Comparison of ENCODE assay signal across 25 cellular contexts in genomic region chr6:1763411-1763810, GRCh38.
DNase-seq lines count a peak whose midpoint lies in the region; ATAC-seq, FAIRE-seq and TF ChIP-seq lines count a peak whose summit lies in the region.
"Had no signal": no experiment of that assay in that cellular context is flagged by ENCODE, and none has a peak within 500 bp of the region (broad histone marks: within the 10 kb centered on the region; RNA-seq: fewer than 3 reads in every experiment).

No MANE protein-coding gene starts in this region.

- H3K36me3 ChIP-seq in K562 (ENCODE audit: control insufficient read depth, insufficient read depth, low read length) (no peaks in the 10 kb centered on the region), upper lobe of right lung (no peaks in the 10 kb centered on the region), colonic mucosa (no peaks in the 10 kb centered on the region)
- H3K36me3 ChIP-seq: neutrophil had no signal

- ATAC-seq in K562 (0 out of 3 replicates have a peak, but pooled peaks have one; percentile 26), upper lobe of right lung (peak; percentile 44), HG02981 (IDR thresholded peaks at IDR 0.05; ENCODE audit: unreplicated experiment) (no peak)
- ATAC-seq: GM23338, psoas muscle had no signal

- H3K9me3 ChIP-seq in K562 (replicated peaks; ENCODE audit: control insufficient read depth, insufficient read depth, low read depth, low read length) = no peaks in the 10 kb centered on the region
- no peaks in the 10 kb centered on the region for H3K9me3 ChIP-seq in upper lobe of right lung
- no peaks in the 10 kb centered on the region for H3K9me3 ChIP-seq in colonic mucosa
- H3K9me3 ChIP-seq: neutrophil, psoas muscle, stomach had no signal

- intact Hi-C loops in K562 (cut with micrococcal nuclease) (no loop called here), upper lobe of right lung (cut with DNase I) (no loop called here), colonic mucosa (cut with DNase I) (no loop called here)

- H3K4me1 ChIP-seq in K562 (replicated peaks in 1 of 2; ENCODE audit: control insufficient read depth in 2 of 2, insufficient read depth in 2 of 2, low read length in 2 of 2) (no peaks in the 10 kb centered on the region), upper lobe of right lung (no peaks in the 10 kb centered on the region), colonic mucosa (peaks cover 6% of the 10 kb centered on the region)

- WGBS in K562 (ENCODE audit: insufficient coverage, low coverage, missing lambda C conversion rate) = 13% methylated on average over 6 of the region's 6 CpGs

- in situ Hi-C loops in K562 (cut with MboI) = no loop called here

- no peak overlapping the region for H3K4me3 ChIP-seq in K562
- H3K4me3 ChIP-seq in upper lobe of right lung = no peak overlapping the region
- no peak overlapping the region for H3K4me3 ChIP-seq in colonic mucosa
- H3K4me3 ChIP-seq: dorsolateral prefrontal cortex, GM23338, psoas muscle, stomach had no signal

- POLR2A ChIA-PET in K562 (lab: Yijun Ruan, JAX) = interaction anchor here (0.5 to 0.7 kb wide), 2 partner anchors 177 to 1003 kb away, joined by 3 read pairs; no protein-coding TSS in a partner anchor

- no peak for TF ChIP-seq EP300 in K562 (IDR thresholded peaks at IDR 0.05; ENCODE audit: low read length)

- H3K79me2 ChIP-seq in K562 (ENCODE audit: control insufficient read depth, insufficient read depth, low read length) = no peaks in the 10 kb centered on the region

- no peak for TF ChIP-seq CTCF in K562 (IDR thresholded peaks at IDR 0.05 in 2 of 3, conservative IDR thresholded peaks at IDR 0.05 in 1 of 3; ENCODE audit: insufficient read depth in 2 of 3, low read depth in 1 of 3, low read length in 3 of 3)
- no peak for TF ChIP-seq CTCF in upper lobe of right lung (IDR thresholded peaks at IDR 0.05)
- no peak for TF ChIP-seq CTCF in colonic mucosa (IDR thresholded peaks at IDR 0.05)

- H3K4me2 ChIP-seq in K562 (ENCODE audit: insufficient read depth, low read length) = no peak overlapping the region
- H3K4me2 ChIP-seq: GM23338 had no signal

- no peak for TF ChIP-seq POLR2A in K562 (conservative IDR thresholded peaks at IDR 0.05)

- BruUV-seq in K562 (replicated peaks; lab: Mats Ljungman, UMichigan) = no TSS peak

- H4K20me1 ChIP-seq in K562 (replicated peaks; ENCODE audit: control insufficient read depth, insufficient read depth, low read length) = no peaks in the 10 kb centered on the region

- H3K9ac ChIP-seq in K562 (ENCODE audit: insufficient read depth in 1 of 2, low read depth in 2 of 2, low read length in 2 of 2) (no peak overlapping the region), colonic mucosa (ENCODE audit: low read depth in 2 of 2, low read length in 2 of 2) (no peak overlapping the region)

- H3K27ac ChIP-seq in K562 (ENCODE audit: extremely low read depth, low read depth, low read length) (no peak overlapping the region), upper lobe of right lung (no peak overlapping the region), colonic mucosa (no peak overlapping the region)
- H3K27ac ChIP-seq: neutrophil, psoas muscle had no signal

- TF ChIP-seq RAD21 in K562 (CRISPR knock-in tag; conservative IDR thresholded peaks at IDR 0.05 in 1 of 2, IDR thresholded peaks at IDR 0.05 in 1 of 2) = no peak

- no peak overlapping the region for H2AFZ ChIP-seq in K562 (ENCODE audit: low read depth, low read length)
- H2AFZ ChIP-seq: GM23338 had no signal

- CTCF ChIA-PET in K562 (lab: Yijun Ruan, JAX; ENCODE audit: low intra/inter-chr PET ratio) = no interaction called here

- DNase-seq in SIG-M5 treated with dmso at 0.1 percent for 504 hours (lab: John Stamatoyannopoulos, UW; ENCODE audit: unreplicated experiment) (peak; percentile 47), SIG-M5 (lab: John Stamatoyannopoulos, UW) (no peak), NOMO-1 treated with dmso at 0.1 percent for 144 hours (lab: John Stamatoyannopoulos, UW; ENCODE audit: unreplicated experiment) (peak; percentile 86), K562 (ENCODE audit: extremely low read depth in 1 of 4, low spot score in 3 of 4) (no peak), upper lobe of right lung (no peak), colonic mucosa (no peak)
- no peak for DNase-seq in activated CD8-positive, alpha-beta memory T cell treated with anti-CD3 and anti-CD28 coated beads, Interleukin-2, amount 50 U/mL, for 48 hours
- DNase-seq: activated B cell treated with CpG ODN at 0.5 μM for 24 hours; aorta; caudate nucleus; CD8-positive, alpha-beta memory T cell; DMS79 treated with DMSO at 0.1 percent for 48 hours; dorsolateral prefrontal cortex; head of caudate nucleus; IMR-90; mammary epithelial cell; NCI-H187; NCI-H226; psoas muscle; stimulated activated CD8-positive, alpha-beta memory T cell treated with anti-CD3 and anti-CD28 coated beads, Interleukin-4, amount 100 ng/mL, for 48 hours; stomach had no signal

- FAIRE-seq in K562 (lab: Jason Lieb, UNC) = no peak
- FAIRE-seq: A204.1 had no signal

- H3K9me1 ChIP-seq in K562 (ENCODE audit: control insufficient read depth, insufficient read depth, low read length) = no peaks in the 10 kb centered on the region

- peaks cover 19 to 39% of the 10 kb centered on the region in 2 experiments; a peak in 4 of 5 replicates for H3K27me3 ChIP-seq in K562 (ENCODE audit: control insufficient read depth in 2 of 2, insufficient read depth in 2 of 2, low read length in 2 of 2)
- no peaks in the 10 kb centered on the region for H3K27me3 ChIP-seq in upper lobe of right lung
- H3K27me3 ChIP-seq in colonic mucosa = no peaks in the 10 kb centered on the region
- H3K27me3 ChIP-seq: dorsolateral prefrontal cortex, neutrophil, stomach had no signal

TF ChIP-seq in K562, 482 proteins besides CTCF, POLR2A, EP300 and RAD21:
- TF ChIP-seq MEIS2 (IDR thresholded peaks at IDR 0.05; ENCODE audit: partially characterized antibody) (peak; percentile 63), CEBPG (CRISPR knock-in tag; IDR thresholded peaks at IDR 0.05) (no peak), CEBPG (tag; conservative IDR thresholded peaks at IDR 0.05 in 1 of 2, IDR thresholded peaks at IDR 0.05 in 1 of 2) (peak in 1 of 2 experiments; percentile 51; a peak in 1 of 4 replicates), CEBPB (tag; IDR thresholded peaks at IDR 0.05) (peak; percentile 76), C11orf30 (IDR thresholded peaks at IDR 0.05; ENCODE audit: low read depth) (no peak), TCF7L2 (IDR thresholded peaks at IDR 0.05; ENCODE audit: low read depth, low read length) (no peak)
- TF ChIP-seq, protein P1, sequence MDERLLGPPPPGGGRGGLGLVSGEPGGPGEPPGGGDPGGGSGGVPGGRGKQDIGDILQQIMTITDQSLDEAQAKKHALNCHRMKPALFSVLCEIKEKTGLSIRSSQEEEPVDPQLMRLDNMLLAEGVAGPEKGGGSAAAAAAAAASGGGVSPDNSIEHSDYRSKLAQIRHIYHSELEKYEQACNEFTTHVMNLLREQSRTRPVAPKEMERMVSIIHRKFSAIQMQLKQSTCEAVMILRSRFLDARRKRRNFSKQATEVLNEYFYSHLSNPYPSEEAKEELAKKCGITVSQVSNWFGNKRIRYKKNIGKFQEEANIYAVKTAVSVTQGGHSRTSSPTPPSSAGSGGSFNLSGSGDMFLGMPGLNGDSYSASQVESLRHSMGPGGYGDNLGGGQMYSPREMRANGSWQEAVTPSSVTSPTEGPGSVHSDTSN (CRISPR knock-in tag; IDR thresholded peaks at IDR 0.05; ENCODE audit: low read depth) = no peak
- TF ChIP-seq, protein P1 (tag; conservative IDR thresholded peaks at IDR 0.05; ENCODE audit: low read depth) = peak; percentile 81

Comparison
In these comparisons a context has a peak if more than half of its experiments do, and no peak if none do; other contexts are left out.
1. DNase-seq: peak in SIG-M5 treated with dmso at 0.1 percent for 504 hours (single experiment) and NOMO-1 treated with dmso at 0.1 percent for 144 hours (single experiment); none in SIG-M5 (single experiment), K562 (0 of 4), upper lobe of right lung (single experiment), colonic mucosa (single experiment) and activated CD8-positive, alpha-beta memory T cell treated with anti-CD3 and anti-CD28 coated beads, Interleukin-2, amount 50 U/mL, for 48 hours (single experiment).